Comparison of ENCODE assay signal across 1 cellular context in genomic region chr13:109835321-109835720, GRCh38.
TF ChIP-seq lines count a peak whose summit lies in the region.

No MANE protein-coding gene starts in this region.

TF ChIP-seq in IMR-90, 13 proteins besides CTCF, POLR2A, EP300 and RAD21 (continued from another document):
- TF ChIP-seq ELK1 (IDR thresholded peaks at IDR 0.05; ENCODE audit: borderline replicate concordance, low read depth, low read length): no peak
- TF ChIP-seq RCOR1 (IDR thresholded peaks at IDR 0.05; ENCODE audit: insufficient replicate concordance, low read length): no peak
- TF ChIP-seq CEBPB (IDR thresholded peaks at IDR 0.05; ENCODE audit: low read depth, low read length): no peak
- no peak for TF ChIP-seq BHLHE40 (IDR thresholded peaks at IDR 0.05; ENCODE audit: low read depth, low read length)
- TF ChIP-seq MXI1 (IDR thresholded peaks at IDR 0.05; ENCODE audit: borderline replicate concordance, low read depth, low read length): no peak
- no peak for TF ChIP-seq MAZ (IDR thresholded peaks at IDR 0.05; ENCODE audit: borderline replicate concordance, low read depth, low read length)
- no peak for TF ChIP-seq FOS (IDR thresholded peaks at IDR 0.05; ENCODE audit: low read depth, low read length)
- TF ChIP-seq MAFK (IDR thresholded peaks at IDR 0.05; ENCODE audit: low read depth, low read length): no peak
- TF ChIP-seq, protein P1, sequence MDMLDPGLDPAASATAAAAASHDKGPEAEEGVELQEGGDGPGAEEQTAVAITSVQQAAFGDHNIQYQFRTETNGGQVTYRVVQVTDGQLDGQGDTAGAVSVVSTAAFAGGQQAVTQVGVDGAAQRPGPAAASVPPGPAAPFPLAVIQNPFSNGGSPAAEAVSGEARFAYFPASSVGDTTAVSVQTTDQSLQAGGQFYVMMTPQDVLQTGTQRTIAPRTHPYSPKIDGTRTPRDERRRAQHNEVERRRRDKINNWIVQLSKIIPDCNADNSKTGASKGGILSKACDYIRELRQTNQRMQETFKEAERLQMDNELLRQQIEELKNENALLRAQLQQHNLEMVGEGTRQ (IDR thresholded peaks at IDR 0.05; ENCODE audit: low read depth, low read length): no peak
- no peak for TF ChIP-seq SMC3 (IDR thresholded peaks at IDR 0.05; ENCODE audit: low read depth, low read length)
